In genomic region chr19:7676376-7676775, GRCh38 we compare ENCODE assay signal across 1 cellular context.
TF ChIP-seq lines count a peak whose summit lies in the region.

No MANE protein-coding gene starts in this region.

TF ChIP-seq in K562, 482 proteins besides CTCF, POLR2A, EP300 and RAD21:
- TF ChIP-seq IFI16 (CRISPR knock-in tag; IDR thresholded peaks at IDR 0.05) (no peak), ZNF609 (CRISPR knock-in tag; IDR thresholded peaks at IDR 0.05; ENCODE audit: borderline replicate concordance) (no peak), ZBTB9 (CRISPR knock-in tag; IDR thresholded peaks at IDR 0.05) (no peak), ZNF197 (CRISPR knock-in tag; IDR thresholded peaks at IDR 0.05; ENCODE audit: low read depth) (no peak), SUPT5H (IDR thresholded peaks at IDR 0.05) (no peak), RBM22 (IDR thresholded peaks at IDR 0.05; ENCODE audit: low read depth, low read length, poor library complexity, severe bottlenecking) (no peak), POLR3A (IDR thresholded peaks at IDR 0.05; ENCODE audit: borderline replicate concordance, extremely low read depth, insufficient read depth, insufficient read length) (no peak), NFATC3 (IDR thresholded peaks at IDR 0.05) (no peak), GATAD2B (IDR thresholded peaks at IDR 0.05; ENCODE audit: borderline replicate concordance) (no peak), EP400 (IDR thresholded peaks at IDR 0.05) (no peak), ZNF146 (CRISPR knock-in tag; IDR thresholded peaks at IDR 0.05; ENCODE audit: unreplicated experiment) (no peak), HSF4 (CRISPR knock-in tag; IDR thresholded peaks at IDR 0.05; ENCODE audit: borderline replicate concordance) (no peak)
